8 cellular contexts compared by ENCODE assay signal in the genomic region with DNA sequence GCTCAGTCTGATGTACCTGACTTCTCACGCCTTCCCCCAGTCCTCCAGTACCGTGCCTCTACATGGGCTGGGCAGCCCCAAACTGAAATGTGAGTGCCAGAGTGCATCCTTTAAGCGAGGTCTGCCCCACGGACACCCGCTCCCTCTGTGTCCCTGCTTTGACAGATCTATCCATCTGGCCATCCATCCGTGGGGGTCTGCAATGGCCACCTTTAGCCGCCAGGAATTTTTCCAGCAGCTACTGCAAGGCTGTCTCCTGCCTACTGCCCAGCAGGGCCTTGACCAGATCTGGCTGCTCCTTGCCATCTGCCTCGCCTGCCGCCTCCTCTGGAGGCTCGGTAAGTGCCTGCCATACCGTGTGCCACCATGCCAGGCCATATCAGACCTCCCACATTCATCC. TPM values are rescaled to one million over a fixed set of nuclear protein-coding genes. Genes with fewer than 3 reads are reported as not detected.
DNase-seq lines count a peak whose midpoint lies in the region; ATAC-seq, FAIRE-seq and TF ChIP-seq lines count a peak whose summit lies in the region.

No MANE protein-coding gene starts in this region.

- RAD21 ChIA-PET in GM12878 (lab: Charles Lee; ENCODE audit: unreplicated experiment) = no interaction called here

- no peak overlapping the region for H3K27ac ChIP-seq in GM12878 (ENCODE audit: control insufficient read depth, insufficient read depth)
- H3K27ac ChIP-seq in lower lobe of right lung = no peak overlapping the region
- peak overlapping the region in 1 of 4 donors; percentile 83 for H3K27ac ChIP-seq in transverse colon
- peak overlapping the region in 1 of 5 donors; percentile 87 for H3K27ac ChIP-seq in adrenal gland

- 45% methylated on average over 11 of the region's 11 CpGs for WGBS in GM12878 (ENCODE audit: insufficient coverage, insufficient replicate concordance, low lambda C conversion rate, missing lambda C conversion rate)
- WGBS in transverse colon (ENCODE audit: low coverage in 1 of 2), 2 donors = 80% methylated on average over 11 of the region's 11 CpGs; no CpG with 5 or more reads in 1 of the 2 donors
- WGBS in adrenal gland, 4 donors = 47 to 75% (median 56%) methylated on average over 7 to 11 of the region's 11 CpGs; no CpG with 5 or more reads in 1 of the 4 donors

- CTCF ChIA-PET in GM12878 (lab: Yijun Ruan, JAX) = no interaction called here

- H3K79me2 ChIP-seq in GM12878 (ENCODE audit: control insufficient read depth, insufficient read depth, low read length) = no peaks in the 10 kb centered on the region

- POLR2A ChIA-PET in GM12878 (lab: Charles Lee) = interaction anchor here (1.0 kb wide), 1 partner anchor 30 kb away, joined by 3 read pairs; a partner anchor contains a TSS

- TF ChIP-seq RAD21 in GM12878 (IDR thresholded peaks at IDR 0.05; ENCODE audit: insufficient read depth, low read depth, low read length) = no peak

- H3K9me3 ChIP-seq in GM12878 (replicated peaks; ENCODE audit: control insufficient read depth, insufficient read depth, low read length) (no peaks in the 10 kb centered on the region), lower lobe of right lung (no peaks in the 10 kb centered on the region), transverse colon (no peaks in the 10 kb centered on the region), adrenal gland (replicated peaks in 1 of 3) (no peaks in the 10 kb centered on the region)

- intact Hi-C loops in GM12878 (cut with micrococcal nuclease; ENCODE audit: unreplicated experiment) (loop anchor here (2.0 kb wide), 1 partner anchor 33 kb away; a partner anchor contains a TSS), lower lobe of right lung (cut with DNase I) (no loop called here), transverse colon (cut with DNase I; ENCODE audit: low total_unique reads) (no loop called here), adrenal gland (cut with DNase I) (no loop called here)

- TF ChIP-seq POLR2A in GM12878 (IDR thresholded peaks at IDR 0.05; ENCODE audit: low read depth, low read length) (no peak), transverse colon (IDR thresholded peaks at IDR 0.05) (no peak), adrenal gland (IDR thresholded peaks at IDR 0.05) (no peak)

- no peaks in the 10 kb centered on the region for H4K20me1 ChIP-seq in GM12878 (ENCODE audit: control insufficient read depth, insufficient read depth)

- H3K4me1 ChIP-seq in GM12878 (ENCODE audit: control insufficient read depth, insufficient read depth, low read length) (no peaks in the 10 kb centered on the region; the same call in 1 of the 2 replicates), lower lobe of right lung (no peaks in the 10 kb centered on the region), transverse colon (peaks cover 0 to 9% (median 2%) of the 10 kb centered on the region in 4 donors), adrenal gland (replicated peaks in 1 of 2) (peaks cover 0 to 6% of the 10 kb centered on the region in 2 donors)

- H3K4me3 ChIP-seq in GM12878 (peak overlapping the region; percentile 79), lower lobe of right lung (peak overlapping the region; percentile 66), transverse colon (peak overlapping the region in 3 of 4 donors; percentile 56 to 89 (median 72)), adrenal gland (peak overlapping the region in 1 of 4 donors; percentile 74)

- FAIRE-seq in GM12878 (lab: Jason Lieb, UNC) = no peak

- no peaks in the 10 kb centered on the region for H3K27me3 ChIP-seq in GM12878 (replicated peaks in 1 of 2; ENCODE audit: control insufficient read depth in 2 of 2, insufficient read depth in 2 of 2, low read length in 1 of 2)
- no peaks in the 10 kb centered on the region for H3K27me3 ChIP-seq in lower lobe of right lung (ENCODE audit: low read depth)
- H3K27me3 ChIP-seq in transverse colon = no peaks in the 10 kb centered on the region
- H3K27me3 ChIP-seq in adrenal gland = no peaks in the 10 kb centered on the region

- H3K36me3 Mint-ChIP-seq in activated T-cell treated with anti-CD3 and anti-CD28 coated beads, Interleukin-2, amount 50 U/mL, for 4 hours (ENCODE audit: insufficient read depth) = peaks cover 1% of the 10 kb centered on the region

- peak overlapping the region; percentile 49 for H3K4me2 ChIP-seq in GM12878 (ENCODE audit: control insufficient read depth, insufficient read depth)

- H3K27me3 Mint-ChIP-seq in activated T-cell treated with anti-CD3 and anti-CD28 coated beads, Interleukin-2, amount 50 U/mL, for 4 hours (ENCODE audit: low read depth) = no peaks in the 10 kb centered on the region

- H3K4me3 Mint-ChIP-seq in activated T-cell treated with anti-CD3 and anti-CD28 coated beads, Interleukin-2, amount 50 U/mL, for 4 hours = peak overlapping the region; percentile 90

- TF ChIP-seq EP300 in GM12878 (IDR thresholded peaks at IDR 0.05; ENCODE audit: borderline replicate concordance in 1 of 2, control insufficient read depth in 1 of 2, low read depth in 2 of 2, low read length in 2 of 2) = no peak
- no peak for TF ChIP-seq EP300 in transverse colon (IDR thresholded peaks at IDR 0.05; ENCODE audit: low read depth)

- peak overlapping the region; percentile 61 for H3K9ac ChIP-seq in GM12878 (ENCODE audit: control insufficient read depth, insufficient read depth, low read length)

- BruUV-seq in GM12878 (replicated peaks; lab: Mats Ljungman, UMichigan) = no TSS peak

- in situ Hi-C loops in GM12878 (cut with MboI) (no loop called here), transverse colon (cut with MboI; ENCODE audit: low pct_ligation_motif_present in 1 of 4, low pct_unique_long_range_greater_than_20kb in 1 of 4, low sequenced_read_pairs in 3 of 4) (no loop called here)

- H3K4me1 Mint-ChIP-seq in activated T-cell treated with anti-CD3 and anti-CD28 coated beads, Interleukin-2, amount 50 U/mL, for 4 hours (ENCODE audit: low read depth) = peaks cover 20% of the 10 kb centered on the region

- SMC1A ChIA-PET in GM12878 (lab: Charles Lee; ENCODE audit: uncharacterized antibody, unreplicated experiment) = interaction anchor here (0.8 kb wide), 1 partner anchor 66 kb away, joined by 3 read pairs; no protein-coding TSS in a partner anchor

- H2AFZ ChIP-seq in GM12878 (ENCODE audit: control insufficient read depth, low read depth, low read length) = 0 out of 2 replicates have a peak overlapping the region, but pooled peaks have one; percentile 9

- ATAC-seq in activated T-cell treated with anti-CD3 and anti-CD28 coated beads, Interleukin-2, amount 50 U/mL, for 4 hours = peak in 1 of 2 donors; percentile 29
- ATAC-seq in GM12878 (no peak), lower lobe of right lung (no peak)

- H3K36me3 ChIP-seq in GM12878 (ENCODE audit: control insufficient read depth in 2 of 2, insufficient read depth in 2 of 2, low read length in 1 of 2) (no peaks in the 10 kb centered on the region), lower lobe of right lung (peaks cover 5% of the 10 kb centered on the region), transverse colon (no peaks in the 10 kb centered on the region), adrenal gland (replicated peaks in 1 of 2) (no peaks in the 10 kb centered on the region)

- DNase-seq in activated T-cell treated with anti-CD3 and anti-CD28 coated beads, Interleukin-2, amount 50 U/mL, for 4 hours = no peak
- DNase-seq in activated T-cell treated with anti-CD3 and anti-CD28 coated beads for 4 hours (no peak), GM12878 (ENCODE audit: low read depth, low spot score) (no peak), lower lobe of right lung (no peak), transverse colon (no peak), mucosa of gallbladder (ENCODE audit: low spot score) (no peak), adrenal gland (no peak), NCI-H446 treated with DMSO at 0.1 percent for 48 hours (lab: John Stamatoyannopoulos, UW) (no peak)

- no peaks in the 10 kb centered on the region for H3K9me3 Mint-ChIP-seq in activated T-cell treated with anti-CD3 and anti-CD28 coated beads, Interleukin-2, amount 50 U/mL, for 4 hours

- no peak for TF ChIP-seq CTCF in GM12878 (IDR thresholded peaks at IDR 0.05 in 2 of 3, conservative IDR thresholded peaks at IDR 0.05 in 1 of 3; ENCODE audit: control insufficient read depth in 2 of 3, extremely low read depth in 1 of 3, insufficient read depth in 1 of 3, low read depth in 3 of 3, low read length in 3 of 3)
- no peak for TF ChIP-seq CTCF in lower lobe of right lung (IDR thresholded peaks at IDR 0.05)
- TF ChIP-seq CTCF in transverse colon (IDR thresholded peaks at IDR 0.05) = no peak
- no peak for TF ChIP-seq CTCF in adrenal gland (IDR thresholded peaks at IDR 0.05)

RNA-seq across cellular contexts. Expression of a gene that starts 0.8 kb away (rescaled TPM):
- 1 to 10 TPM; 7.5 to 10.0 (median 9.4) TPM for total RNA-seq in activated T-cell treated with anti-CD3 and anti-CD28 coated beads, Interleukin-2, amount 50 U/mL, for 4 hours
- total RNA-seq in GM12878 (2013; cell fraction: nucleolus; rRNA removed) = 17.6 and 19.7 TPM in 2 replicates
- total RNA-seq in GM12878 (2014; rRNA removed) (15.2 and 16.6 TPM in 2 replicates), GM12878 (2014; rRNA removed; fragmentation: Illumina TruSeq; extraction: Trizol) (5.7 and 7.9 TPM in 2 replicates), GM12878 (2021) (14.0 and 18.0 TPM in 2 replicates), lower lobe of right lung (6.1 TPM), transverse colon (10 to 100 TPM in 1 of 4 donors, 1 to 10 TPM in 3; 1.5 to 10.1 (median 8.2) TPM), mucosa of gallbladder (11.8 TPM), adrenal gland (100 to 1,000 TPM in 2 of 8 donors, 10 to 100 TPM in 6; 48.3 to 290 (median 90.2) TPM)
- 4.8 TPM for polyA plus RNA-seq in GM12878 (2011; ENCODE audit: low read depth)
- polyA plus RNA-seq in GM12878 (2011; rRNA removed) (5.6 and 12.9 TPM in 2 replicates), GM12878 (2014; fragmentation: Illumina TruSeq; extraction: Trizol) (8.3 and 12.5 TPM in 2 replicates), GM12878 (2014; fragmentation: Nextera tagmentation; extraction: Ambion mirVana) (1 to 10 TPM in 1 of 2 experiments, under 1 TPM in 1; 0.27 to 1.4 TPM), GM12878 (2014; rRNA removed) (17.9 and 19.5 TPM in 2 replicates), GM12878 (2016; fragmentation: Nextera tagmentation; extraction: Ambion mirVana) (10 to 100 TPM; 18.2 to 21.0 TPM), adrenal gland (100 to 1,000 TPM in 1 of 3 donors, 10 to 100 TPM in 2; 36.6 to 199 (median 60.1) TPM)
- 24.2 and 24.8 TPM in 2 replicates for polyA plus RNA-seq in GM12878 (2011; cell fraction: cytosol; rRNA removed)
- 53.9 and 63.7 TPM in 2 replicates for polyA plus RNA-seq in GM12878 (2011; cell fraction: nucleus; rRNA removed)
- polyA plus RNA-seq in GM12878 (2012) = 11.5 and 11.7 TPM in 2 replicates
- polyA minus RNA-seq in GM12878 (2011; rRNA and poly(A)+ RNA removed) = 14.8 and 21.4 TPM in 2 replicates
- polyA minus RNA-seq in GM12878 (2011; cell fraction: cytosol; rRNA and poly(A)+ RNA removed) = 3.5 and 7.5 TPM in 2 replicates
- polyA minus RNA-seq in GM12878 (2011; cell fraction: nucleus; rRNA and poly(A)+ RNA removed) = 13.5 and 19.2 TPM in 2 replicates

RNA-seq across cellular contexts. Expression of a gene that starts 12.0 kb away (rescaled TPM):
- 100 to 1,000 TPM in 2 of 3 donors, 10 to 100 TPM in 1; 87.0 to 113 (median 106) TPM for total RNA-seq in activated T-cell treated with anti-CD3 and anti-CD28 coated beads, Interleukin-2, amount 50 U/mL, for 4 hours
- 38.1 and 42.3 TPM in 2 replicates for total RNA-seq in GM12878 (2013; cell fraction: nucleolus; rRNA removed)
- total RNA-seq in GM12878 (2014; rRNA removed) (159 and 169 TPM in 2 replicates), GM12878 (2014; rRNA removed; fragmentation: Illumina TruSeq; extraction: Trizol) (169 and 174 TPM in 2 replicates), GM12878 (2021) (154 and 170 TPM in 2 replicates), lower lobe of right lung (74.0 TPM), transverse colon (10 to 100 TPM; 19.9 to 88.7 (median 67.6) TPM), mucosa of gallbladder (127 TPM), adrenal gland (100 to 1,000 TPM in 7 of 8 donors, 10 to 100 TPM in 1; 85.8 to 678 (median 152) TPM)
- 95.3 TPM for polyA plus RNA-seq in GM12878 (2011; ENCODE audit: low read depth)
- polyA plus RNA-seq in GM12878 (2011; rRNA removed) (69.5 and 125 TPM in 2 replicates), GM12878 (2014; fragmentation: Illumina TruSeq; extraction: Trizol) (126 and 163 TPM in 2 replicates), GM12878 (2014; fragmentation: Nextera tagmentation; extraction: Ambion mirVana) (100 to 1,000 TPM; 364 to 628 TPM), GM12878 (2014; rRNA removed) (183 and 185 TPM in 2 replicates), GM12878 (2016; fragmentation: Nextera tagmentation; extraction: Ambion mirVana) (100 to 1,000 TPM; 242 to 263 TPM), adrenal gland (1,000 to 10,000 TPM in 1 of 3 donors, 100 to 1,000 TPM in 2; 119 to 1,010 (median 252) TPM)
- 248 and 252 TPM in 2 replicates for polyA plus RNA-seq in GM12878 (2011; cell fraction: cytosol; rRNA removed)
- 145 and 191 TPM in 2 replicates for polyA plus RNA-seq in GM12878 (2011; cell fraction: nucleus; rRNA removed)
- 113 and 128 TPM in 2 replicates for polyA plus RNA-seq in GM12878 (2012)
- 180 and 246 TPM in 2 replicates for polyA minus RNA-seq in GM12878 (2011; rRNA and poly(A)+ RNA removed)
- polyA minus RNA-seq in GM12878 (2011; cell fraction: cytosol; rRNA and poly(A)+ RNA removed) = 67.8 and 83.2 TPM in 2 replicates
- 26.2 and 38.9 TPM in 2 replicates for polyA minus RNA-seq in GM12878 (2011; cell fraction: nucleus; rRNA and poly(A)+ RNA removed)

RNA-seq across cellular contexts. Expression of a gene that starts 29.9 kb away (rescaled TPM):
- 10 to 100 TPM; 15.1 to 17.4 (median 16.5) TPM for total RNA-seq in activated T-cell treated with anti-CD3 and anti-CD28 coated beads, Interleukin-2, amount 50 U/mL, for 4 hours
- 12.4 and 13.6 TPM in 2 replicates for total RNA-seq in GM12878 (2013; cell fraction: nucleolus; rRNA removed)
- 8.0 and 8.3 TPM in 2 replicates for total RNA-seq in GM12878 (2014; rRNA removed)
- 2.0 and 2.7 TPM in 2 replicates for total RNA-seq in GM12878 (2014; rRNA removed; fragmentation: Illumina TruSeq; extraction: Trizol)
- total RNA-seq in GM12878 (2021) = 17.3 and 20.6 TPM in 2 replicates
- 9.3 TPM for polyA plus RNA-seq in GM12878 (2011; ENCODE audit: low read depth)
- polyA plus RNA-seq in GM12878 (2011; rRNA removed) = 3.6 and 9.6 TPM in 2 replicates
- 14.6 and 15.2 TPM in 2 replicates for polyA plus RNA-seq in GM12878 (2011; cell fraction: cytosol; rRNA removed)
- 23.3 and 30.6 TPM in 2 replicates for polyA plus RNA-seq in GM12878 (2011; cell fraction: nucleus; rRNA removed)
- polyA plus RNA-seq in GM12878 (2012) = 18.8 and 19.5 TPM in 2 replicates
- polyA plus RNA-seq in GM12878 (2014; fragmentation: Illumina TruSeq; extraction: Trizol) = 7.0 and 10.4 TPM in 2 replicates
- polyA plus RNA-seq in GM12878 (2014; fragmentation: Nextera tagmentation; extraction: Ambion mirVana) = 1 to 10 TPM in 1 of 2 experiments, under 1 TPM in 1; 0.79 to 2.3 TPM
- 13.5 and 13.8 TPM in 2 replicates for polyA plus RNA-seq in GM12878 (2014; rRNA removed)
- 10 to 100 TPM; 11.3 to 11.6 TPM for polyA plus RNA-seq in GM12878 (2016; fragmentation: Nextera tagmentation; extraction: Ambion mirVana)
- 9.7 and 12.3 TPM in 2 replicates for polyA minus RNA-seq in GM12878 (2011; rRNA and poly(A)+ RNA removed)
- polyA minus RNA-seq in GM12878 (2011; cell fraction: cytosol; rRNA and poly(A)+ RNA removed) = 3.1 and 5.7 TPM in 2 replicates
- polyA minus RNA-seq in GM12878 (2011; cell fraction: nucleus; rRNA and poly(A)+ RNA removed) = 4.8 and 8.2 TPM in 2 replicates
- total RNA-seq in lower lobe of right lung = 12.0 TPM
- total RNA-seq in transverse colon = 10 to 100 TPM in 3 of 4 donors, 1 to 10 TPM in 1; 8.1 to 27.7 (median 13.3) TPM
- 17.8 TPM for total RNA-seq in mucosa of gallbladder
- 10 to 100 TPM in 7 of 8 donors, 1 to 10 TPM in 1; 9.7 to 31.0 (median 16.7) TPM for total RNA-seq in adrenal gland
- 10 to 100 TPM in 1 of 3 donors, 1 to 10 TPM in 2; 8.9 to 12.5 (median 9.5) TPM for polyA plus RNA-seq in adrenal gland

RNA-seq across cellular contexts. Expression of a gene that starts 33.6 kb away (rescaled TPM):
- 100 to 1,000 TPM; 130 to 147 (median 134) TPM for total RNA-seq in activated T-cell treated with anti-CD3 and anti-CD28 coated beads, Interleukin-2, amount 50 U/mL, for 4 hours
- total RNA-seq in GM12878 (2013; cell fraction: nucleolus; rRNA removed) = 20.9 and 25.4 TPM in 2 replicates
- 86.0 and 87.8 TPM in 2 replicates for total RNA-seq in GM12878 (2014; rRNA removed)
- total RNA-seq in GM12878 (2014; rRNA removed; fragmentation: Illumina TruSeq; extraction: Trizol) = 46.9 and 58.3 TPM in 2 replicates
- total RNA-seq in GM12878 (2021) = 57.4 and 60.7 TPM in 2 replicates
- polyA plus RNA-seq in GM12878 (2011; ENCODE audit: low read depth) = 30.9 TPM
- 25.2 and 31.0 TPM in 2 replicates for polyA plus RNA-seq in GM12878 (2011; rRNA removed)
- 46.7 and 55.0 TPM in 2 replicates for polyA plus RNA-seq in GM12878 (2011; cell fraction: cytosol; rRNA removed)
- 69.8 and 78.7 TPM in 2 replicates for polyA plus RNA-seq in GM12878 (2011; cell fraction: nucleus; rRNA removed)
- polyA plus RNA-seq in GM12878 (2012) = 41.7 and 42.2 TPM in 2 replicates
- 32.6 and 46.5 TPM in 2 replicates for polyA plus RNA-seq in GM12878 (2014; fragmentation: Illumina TruSeq; extraction: Trizol)
- polyA plus RNA-seq in GM12878 (2014; fragmentation: Nextera tagmentation; extraction: Ambion mirVana) = 10 to 100 TPM in 1 of 2 experiments, 1 to 10 TPM in 1; 8.8 to 18.2 TPM
- 67.8 and 68.8 TPM in 2 replicates for polyA plus RNA-seq in GM12878 (2014; rRNA removed)
- 10 to 100 TPM; 74.9 to 86.9 TPM for polyA plus RNA-seq in GM12878 (2016; fragmentation: Nextera tagmentation; extraction: Ambion mirVana)
- 20.2 and 35.4 TPM in 2 replicates for polyA minus RNA-seq in GM12878 (2011; rRNA and poly(A)+ RNA removed)
- polyA minus RNA-seq in GM12878 (2011; cell fraction: cytosol; rRNA and poly(A)+ RNA removed) = 13.9 and 16.3 TPM in 2 replicates
- 13.5 and 19.6 TPM in 2 replicates for polyA minus RNA-seq in GM12878 (2011; cell fraction: nucleus; rRNA and poly(A)+ RNA removed)
- total RNA-seq in lower lobe of right lung = 30.2 TPM
- 10 to 100 TPM; 15.3 to 33.2 (median 31.1) TPM for total RNA-seq in transverse colon
- total RNA-seq in mucosa of gallbladder = 24.6 TPM
- 10 to 100 TPM; 27.8 to 83.4 (median 41.0) TPM for total RNA-seq in adrenal gland
- polyA plus RNA-seq in adrenal gland = 10 to 100 TPM; 42.2 to 59.2 (median 52.0) TPM

RNA-seq across cellular contexts. Expression of a gene that starts 39.6 kb away (rescaled TPM):
- 100 to 1,000 TPM; 247 to 282 (median 271) TPM for total RNA-seq in activated T-cell treated with anti-CD3 and anti-CD28 coated beads, Interleukin-2, amount 50 U/mL, for 4 hours
- 48.5 and 53.5 TPM in 2 replicates for total RNA-seq in GM12878 (2013; cell fraction: nucleolus; rRNA removed)
- total RNA-seq in GM12878 (2014; rRNA removed) (81.3 and 96.2 TPM in 2 replicates), GM12878 (2014; rRNA removed; fragmentation: Illumina TruSeq; extraction: Trizol) (51.5 and 53.6 TPM in 2 replicates), GM12878 (2021) (95.6 and 102 TPM in 2 replicates), lower lobe of right lung (15.9 TPM), transverse colon (10 to 100 TPM in 3 of 4 donors, 1 to 10 TPM in 1; 5.7 to 14.3 (median 11.3) TPM), mucosa of gallbladder (3.8 TPM), adrenal gland (1 to 10 TPM in 7 of 8 donors, under 1 TPM in 1; 0.85 to 6.6 (median 4.6) TPM)
- polyA plus RNA-seq in GM12878 (2011; ENCODE audit: low read depth) = 49.7 TPM
- polyA plus RNA-seq in GM12878 (2011; rRNA removed) (30.5 and 59.9 TPM in 2 replicates), GM12878 (2014; fragmentation: Illumina TruSeq; extraction: Trizol) (42.5 and 65.0 TPM in 2 replicates), GM12878 (2014; fragmentation: Nextera tagmentation; extraction: Ambion mirVana) (1 to 10 TPM; 4.2 to 9.0 TPM), GM12878 (2014; rRNA removed) (108 and 142 TPM in 2 replicates), GM12878 (2016; fragmentation: Nextera tagmentation; extraction: Ambion mirVana) (10 to 100 TPM; 76.2 to 81.3 TPM), adrenal gland (1 to 10 TPM; 3.7 to 6.2 (median 6.0) TPM)
- 124 and 168 TPM in 2 replicates for polyA plus RNA-seq in GM12878 (2011; cell fraction: cytosol; rRNA removed)
- 173 and 209 TPM in 2 replicates for polyA plus RNA-seq in GM12878 (2011; cell fraction: nucleus; rRNA removed)
- 50.5 and 68.3 TPM in 2 replicates for polyA plus RNA-seq in GM12878 (2012)
- 101 and 115 TPM in 2 replicates for polyA minus RNA-seq in GM12878 (2011; rRNA and poly(A)+ RNA removed)
- 46.5 and 48.4 TPM in 2 replicates for polyA minus RNA-seq in GM12878 (2011; cell fraction: cytosol; rRNA and poly(A)+ RNA removed)
- 21.0 and 31.1 TPM in 2 replicates for polyA minus RNA-seq in GM12878 (2011; cell fraction: nucleus; rRNA and poly(A)+ RNA removed)
